17 cellular contexts compared by ENCODE assay signal in genomic region chr5:54862036-54862435, GRCh38.
"Had no signal": no experiment of that assay in that cellular context is flagged by ENCODE, and none has a peak within 500 bp of the region (broad histone marks: within the 10 kb centered on the region; RNA-seq: fewer than 3 reads in every experiment).

No MANE protein-coding gene starts in this region.

- H3K27me3 ChIP-seq: adrenal gland, heart left ventricle had no signal

- ATAC-seq: foreskin keratinocyte; heart left ventricle; left lobe of liver; stimulated activated effector memory CD8-positive, alpha-beta T cell treated with anti-CD3 and anti-CD28 coated beads, Interleukin-12 subunit alpha, Interleukin-12 subunit beta, amount 100 ng/mL, for 72 hours; T-helper 17 cell had no signal

- H3K27ac Mint-ChIP-seq: activated CD4-positive, alpha-beta T cell treated with anti-CD3 and anti-CD28 coated beads, Interleukin-2, amount 10 ng/mL, durations not matched to agents 7 days and 5 days; activated naive CD4-positive, alpha-beta T cell treated with anti-CD3 and anti-CD28 coated beads for 36 hours; brain; memory B cell; nephron progenitor cell; stimulated activated effector memory CD8-positive, alpha-beta T cell treated with anti-CD3 and anti-CD28 coated beads, Interleukin-12 subunit alpha, Interleukin-12 subunit beta, amount 100 ng/mL, for 72 hours; T-helper 17 cell had no signal

- H3K36me3 ChIP-seq: adrenal gland, heart left ventricle had no signal

- H3K9me3 ChIP-seq: adrenal gland had no signal

- H3K36me3 Mint-ChIP-seq: brain; stimulated activated effector memory CD8-positive, alpha-beta T cell treated with anti-CD3 and anti-CD28 coated beads, Interleukin-12 subunit alpha, Interleukin-12 subunit beta, amount 100 ng/mL, for 72 hours had no signal

- H3K4me3 Mint-ChIP-seq: activated CD4-positive, alpha-beta T cell treated with anti-CD3 and anti-CD28 coated beads, Interleukin-2, amount 10 ng/mL, durations not matched to agents 7 days and 5 days; activated naive CD4-positive, alpha-beta T cell treated with anti-CD3 and anti-CD28 coated beads for 36 hours; brain; memory B cell; nephron progenitor cell; stimulated activated effector memory CD8-positive, alpha-beta T cell treated with anti-CD3 and anti-CD28 coated beads, Interleukin-12 subunit alpha, Interleukin-12 subunit beta, amount 100 ng/mL, for 72 hours; T-helper 17 cell had no signal

- H3K4me1 ChIP-seq: adrenal gland, foreskin keratinocyte had no signal

- DNase-seq: activated CD4-positive, alpha-beta T cell treated with anti-CD3 and anti-CD28 coated beads, Interleukin-2, amount 10 ng/mL, durations not matched to agents 7 days and 5 days; activated CD4-positive, CD25-positive, alpha-beta regulatory T cell; activated CD8-positive, alpha-beta memory T cell treated with anti-CD3 and anti-CD28 coated beads for 24 hours; activated naive CD4-positive, alpha-beta T cell treated with anti-CD3 and anti-CD28 coated beads for 36 hours; adrenal gland; foreskin keratinocyte; heart left ventricle; islet precursor cell; nephron progenitor cell; substantia nigra; T-helper 17 cell; trophoblast cell had no signal

- H3K27ac ChIP-seq: adrenal gland, foreskin keratinocyte, heart left ventricle had no signal

- H3K4me3 ChIP-seq: adrenal gland, heart left ventricle, skin epidermis had no signal

- H3K4me1 Mint-ChIP-seq: brain, memory B cell had no signal
